8 cellular contexts compared by ENCODE assay signal in genomic region chr10:16816142-16816541, GRCh38. TPM values are rescaled to one million over a fixed set of nuclear protein-coding genes. Genes with fewer than 3 reads are reported as not detected.
DNase-seq lines count a peak whose midpoint lies in the region; ATAC-seq and TF ChIP-seq lines count a peak whose summit lies in the region.

No MANE protein-coding gene starts in this region.

- no TSS peak for BruUV-seq in mammary epithelial cell (replicated peaks; lab: Mats Ljungman, UMichigan)

- DNase-seq in BJ (ENCODE audit: low read depth) (no peak), HuH-7.5 (ENCODE audit: low spot score) (peak; percentile 11), mammary epithelial cell (no peak), natural killer cell (no peak), RWPE1 (ENCODE audit: low spot score) (no peak), dedifferentiated amniotic fluid mesenchymal stem cell (ENCODE audit: extremely low spot score) (no peak)

- in situ Hi-C loops in mammary epithelial cell (cut with MboI; ENCODE audit: low sequenced_read_pairs in 2 of 2), result no loop called here

- peak overlapping the region; percentile 96 for H3K4me3 Mint-ChIP-seq in natural killer cell

- intact Hi-C loops in mammary epithelial cell (cut with micrococcal nuclease), result no loop called here
- intact Hi-C loops in natural killer cell (cut with micrococcal nuclease), result loop anchor here (2.0 to 5.0 kb wide), 2 partner anchors 379 to 826 kb away; partner anchors contain the start of genes PTER and STAM

- H3K27ac Mint-ChIP-seq in natural killer cell, result peak overlapping the region; percentile 91 to 96

- H3K4me3 ChIP-seq in BJ (ENCODE audit: low read depth, low read length) (peak overlapping the region; percentile 67), mammary epithelial cell (replicated peaks in 1 of 3; ENCODE audit: insufficient read depth in 1 of 3, low read depth in 2 of 3, low read length in 3 of 3) (peak overlapping the region; percentile 71 to 90 (median 82))

- no peaks in the 10 kb centered on the region for H3K9me3 ChIP-seq in mammary epithelial cell (replicated peaks; ENCODE audit: insufficient read depth, low read length)

- H3K36me3 Mint-ChIP-seq in natural killer cell, result peaks cover 9% of the 10 kb centered on the region

- H3K27me3 ChIP-seq in BJ (ENCODE audit: control insufficient read depth, insufficient read depth, low read length), result no peaks in the 10 kb centered on the region
- no peaks in the 10 kb centered on the region for H3K27me3 ChIP-seq in mammary epithelial cell (ENCODE audit: insufficient read depth, low read length)

- H3K4me2 ChIP-seq in mammary epithelial cell (ENCODE audit: insufficient read depth, low read depth, low read length), result peak overlapping the region; percentile 90

- WGBS in mammary epithelial cell (ENCODE audit: low coverage, missing lambda C conversion rate), result 46% methylated on average over 3 of the region's 3 CpGs

- peaks cover 16% of the 10 kb centered on the region for H3K4me1 ChIP-seq in mammary epithelial cell (ENCODE audit: insufficient read depth, low read length)

- TF ChIP-seq CTCF in BJ (IDR thresholded peaks at IDR 0.05; ENCODE audit: insufficient read depth, low read depth, low read length), result no peak
- TF ChIP-seq CTCF in mammary epithelial cell (conservative IDR thresholded peaks at IDR 0.05 in 1 of 2, IDR thresholded peaks at IDR 0.05 in 1 of 2; ENCODE audit: extremely low read depth in 1 of 2, insufficient read depth in 1 of 2, low read depth in 1 of 2, low read length in 2 of 2), result no peak
- no peak for TF ChIP-seq CTCF in natural killer cell (IDR thresholded peaks at IDR 0.05)
- no peak for TF ChIP-seq CTCF in RWPE1 (conservative IDR thresholded peaks at IDR 0.05; ENCODE audit: low read depth)

- no peaks in the 10 kb centered on the region for H3K9me3 Mint-ChIP-seq in natural killer cell

- ATAC-seq in natural killer cell, result no peak
- no peak for ATAC-seq in GM21737 (IDR thresholded peaks at IDR 0.05; ENCODE audit: unreplicated experiment)
- ATAC-seq in GM21381 (IDR thresholded peaks at IDR 0.05; ENCODE audit: unreplicated experiment), result no peak

- no peak overlapping the region for H2AFZ ChIP-seq in mammary epithelial cell (ENCODE audit: low read depth, low read length)

- CTCF ChIA-PET in BJ (lab: Yijun Ruan, JAX), result interaction anchor here (1.0 to 1.5 kb wide), 2 partner anchors 23 to 926 kb away, joined by 3 to 4 read pairs; no protein-coding TSS in a partner anchor
- CTCF ChIA-PET in mammary epithelial cell (lab: Charles Lee; ENCODE audit: low non-redundant PET), result no interaction called here
- CTCF ChIA-PET in RWPE1 (lab: Yijun Ruan, JAX), result interaction anchor here (0.5 kb wide), 1 partner anchor 937 kb away, joined by 5 read pairs; no protein-coding TSS in a partner anchor

- H3K27ac ChIP-seq in mammary epithelial cell (ENCODE audit: insufficient read depth, low read depth, low read length), result peak overlapping the region; percentile 59
- H3K27ac ChIP-seq in RWPE1, result no peak overlapping the region

- H3K36me3 ChIP-seq in BJ (ENCODE audit: control insufficient read depth, insufficient read depth, low read length), result no peaks in the 10 kb centered on the region
- H3K36me3 ChIP-seq in mammary epithelial cell (ENCODE audit: insufficient read depth, low read length), result no peaks in the 10 kb centered on the region

- dilution Hi-C loops in mammary epithelial cell (cut with HindIII; ENCODE audit: low sequenced_read_pairs), result no loop called here

- peaks cover 4 to 16% of the 10 kb centered on the region in 2 donors for H3K27me3 Mint-ChIP-seq in natural killer cell (ENCODE audit: low read depth in 2 of 2)

- H3K79me2 ChIP-seq in mammary epithelial cell (ENCODE audit: insufficient read depth, low read length), result peaks cover 54% of the 10 kb centered on the region

- POLR2A ChIA-PET in BJ (lab: Charles Lee) (no interaction called here), RWPE1 (lab: Yijun Ruan, JAX; ENCODE audit: low non-redundant PET) (no interaction called here)

- peak overlapping the region; percentile 80 for H3K9ac ChIP-seq in mammary epithelial cell (ENCODE audit: insufficient read depth, low read length)

- H3K4me1 Mint-ChIP-seq in natural killer cell, result peaks cover 42 to 53% of the 10 kb centered on the region in 2 donors

- no peaks in the 10 kb centered on the region for H4K20me1 ChIP-seq in mammary epithelial cell (ENCODE audit: insufficient read depth, low read length)

RNA-seq across cellular contexts. Expression of gene RSU1, which starts 1.1 kb away (rescaled TPM):
- polyA plus RNA-seq in BJ (2011; rRNA removed) (277 and 339 TPM in 2 replicates), mammary epithelial cell (109 TPM)
- 90.5 and 128 TPM in 2 replicates for polyA minus RNA-seq in BJ (2011; rRNA and poly(A)+ RNA removed)
- total RNA-seq in mammary epithelial cell (10 to 100 TPM; 76.5 to 89.7 TPM), natural killer cell (10 to 100 TPM; 75.0 to 85.3 (median 80.0) TPM)
- polyA minus RNA-seq in mammary epithelial cell, result 55.5 TPM
